ENCODE assay signal across 26 cellular contexts in genomic region chr11:37088573-37088910, GRCh38.
"Had no signal": no experiment of that assay in that cellular context is flagged by ENCODE, and none has a peak within 500 bp of the region (broad histone marks: within the 10 kb centered on the region; RNA-seq: fewer than 3 reads in every experiment).

No MANE protein-coding gene starts in this region.

- H3K9ac ChIP-seq: neural progenitor cell, parathyroid adenoma had no signal

- H3K4me3 ChIP-seq: neural progenitor cell, ovary, psoas muscle, right lobe of liver, sigmoid colon, stomach, thoracic aorta, thyroid gland, tibial nerve, upper lobe of left lung, vagina had no signal

- H3K4me1 ChIP-seq: neural progenitor cell, parathyroid adenoma, psoas muscle, right lobe of liver, stomach, thyroid gland, tibial nerve, upper lobe of left lung, vagina had no signal

- H3K36me3 ChIP-seq: neural progenitor cell, ovary, right lobe of liver, sigmoid colon, stomach, thoracic aorta, thyroid gland, tibial nerve, upper lobe of left lung, vagina had no signal

- H3K27ac ChIP-seq: neural progenitor cell, ovary, parathyroid adenoma, psoas muscle, right lobe of liver, sigmoid colon, stomach, thoracic aorta, thyroid gland, tibial nerve, upper lobe of left lung, vagina had no signal

- H3K9me3 ChIP-seq: ovary, psoas muscle, right lobe of liver, sigmoid colon, stomach, thoracic aorta, thyroid gland, tibial nerve, upper lobe of left lung, vagina had no signal

- DNase-seq: nephron progenitor cell; occipital lobe; ovary; posterior cingulate gyrus; psoas muscle; right cardiac atrium; right lobe of liver; sigmoid colon; small intestine; stimulated activated CD4-positive, alpha-beta T cell treated with anti-CD3 and anti-CD28 coated beads, Interleukin-15, amount 100 ng/mL, for 24 hours; stimulated activated CD4-positive, alpha-beta T cell treated with anti-CD3 and anti-CD28 coated beads, Interleukin-2, amount 100 ng/mL, for 24 hours; stimulated activated CD4-positive, alpha-beta T cell treated with anti-CD3 and anti-CD28 coated beads, Interleukin-2, amount 100 ng/mL, for 48 hours; stimulated activated CD4-positive, alpha-beta T cell treated with anti-CD3 and anti-CD28 coated beads, Interleukin-4, amount 100 ng/mL, for 24 hours; stimulated activated naive B cell treated with anti-CD40 and anti-IgM and Interleukin-4, amounts not matched to agents 10 μg/mL and 1 μg/mL and 100 μg/mL, for 72 hours; stimulated activated naive CD4-positive, alpha-beta T cell treated with Interleukin-2 at 50 U/mL for 16 hours; stomach; thyroid gland; trophoblast cell; upper lobe of left lung had no signal

- H3K27me3 ChIP-seq: neural progenitor cell, ovary, right lobe of liver, sigmoid colon, stomach, thyroid gland, tibial nerve, upper lobe of left lung, vagina had no signal

- H2AFZ ChIP-seq: neural progenitor cell, parathyroid adenoma had no signal

- H3K4me2 ChIP-seq: neural progenitor cell had no signal

- H3K79me2 ChIP-seq: parathyroid adenoma had no signal

- ATAC-seq: natural killer cell treated with Interleukin-12 subunit alpha and Interleukin-12 subunit beta and Interleukin-15 and Interleukin-18, amount 100 ng/mL, for 72 hours; psoas muscle; right cardiac atrium; right lobe of liver; stimulated activated effector memory CD8-positive, alpha-beta T cell treated with anti-CD3 and anti-CD28 coated beads, Interleukin-12 subunit alpha, Interleukin-12 subunit beta, amount 100 ng/mL, for 72 hours; stimulated activated naive B cell treated with anti-CD40 and anti-IgM and Interleukin-4, amounts not matched to agents 10 μg/mL and 1 μg/mL and 100 μg/mL, for 72 hours had no signal
